Comparison of ENCODE assay signal across 1 cellular context in genomic region chr17:56945938-56946337, GRCh38.
TF ChIP-seq lines count a peak whose summit lies in the region.

No MANE protein-coding gene starts in this region.

TF ChIP-seq in HepG2, 621 proteins besides CTCF, POLR2A, EP300 and RAD21:
- TF ChIP-seq MAFK (conservative IDR thresholded peaks at IDR 0.05 in 1 of 2, IDR thresholded peaks at IDR 0.05 in 1 of 2; ENCODE audit: low read length in 2 of 2) (peak; percentile 77 to 87), MED13 (CRISPR knock-in tag; IDR thresholded peaks at IDR 0.05) (no peak), PHF20 (CRISPR knock-in tag; IDR thresholded peaks at IDR 0.05) (no peak), MAFF (IDR thresholded peaks at IDR 0.05; ENCODE audit: low read depth, low read length) (peak; percentile 76), ZNF552 (CRISPR knock-in tag; IDR thresholded peaks at IDR 0.05; ENCODE audit: borderline replicate concordance) (no peak), ATAD3A (CRISPR knock-in tag; IDR thresholded peaks at IDR 0.05) (no peak), ZNF468 (CRISPR knock-in tag; IDR thresholded peaks at IDR 0.05) (no peak), ZNF816 (CRISPR knock-in tag; IDR thresholded peaks at IDR 0.05; ENCODE audit: borderline replicate concordance) (no peak), NAIF1 (CRISPR knock-in tag; IDR thresholded peaks at IDR 0.05; ENCODE audit: borderline replicate concordance) (no peak), PRDM15 (CRISPR knock-in tag; IDR thresholded peaks at IDR 0.05) (no peak), FOXK2 (IDR thresholded peaks at IDR 0.05) (no peak), TOE1 (CRISPR knock-in tag; IDR thresholded peaks at IDR 0.05) (no peak), HOXA3 (CRISPR knock-in tag; IDR thresholded peaks at IDR 0.05) (no peak), ATRX (CRISPR knock-in tag; IDR thresholded peaks at IDR 0.05; ENCODE audit: borderline replicate concordance) (no peak), MIXL1 (CRISPR knock-in tag; IDR thresholded peaks at IDR 0.05) (no peak), KDM4B (CRISPR knock-in tag; IDR thresholded peaks at IDR 0.05) (no peak), ZNF556 (CRISPR knock-in tag; IDR thresholded peaks at IDR 0.05; ENCODE audit: borderline replicate concordance) (no peak)
